In the genomic region with DNA sequence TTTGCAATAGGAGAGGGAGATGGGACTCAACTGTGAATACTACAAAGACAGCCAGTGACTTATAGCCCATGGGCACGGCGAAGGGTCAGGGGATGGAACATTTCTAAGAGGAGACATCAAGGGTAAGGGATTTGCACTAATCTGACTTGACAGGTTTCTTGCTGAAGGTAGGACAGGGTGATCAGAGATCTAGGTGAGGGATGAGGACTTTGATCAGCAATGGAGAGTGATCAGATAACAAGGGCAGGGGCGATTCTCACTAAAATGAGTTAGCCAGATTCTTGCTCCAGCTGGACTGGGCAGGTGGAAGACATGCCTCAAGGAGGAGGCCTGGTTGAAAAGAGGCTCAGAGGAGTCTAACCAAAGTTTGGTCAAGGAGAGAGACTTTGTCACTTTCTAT, we compare ENCODE assay signal across 19 cellular contexts.
A peak's percentile ranks its signal among the peaks of the same experiment; 100 is the strongest.
DNase-seq lines count a peak whose midpoint lies in the region; FAIRE-seq and TF ChIP-seq lines count a peak whose summit lies in the region.
"Had no signal": no experiment of that assay in that cellular context is flagged by ENCODE, and none has a peak within 500 bp of the region (broad histone marks: within the 10 kb centered on the region; RNA-seq: fewer than 3 reads in every experiment).

No MANE protein-coding gene starts in this region.

- H3K36me3 Mint-ChIP-seq in Caco-2 (ENCODE audit: insufficient read depth, unreplicated experiment) (no peaks in the 10 kb centered on the region), glutamatergic neuron (ENCODE audit: unreplicated experiment) (no peaks in the 10 kb centered on the region)
- H3K36me3 Mint-ChIP-seq: CD8-positive, alpha-beta T cell had no signal

- H3K27me3 ChIP-seq in Caco-2 (replicated peaks; ENCODE audit: control insufficient read depth, insufficient read depth, low read length) (no peaks in the 10 kb centered on the region), small intestine (ENCODE audit: control insufficient read depth in 2 of 2, insufficient read depth in 2 of 2, low read length in 2 of 2) (no peaks in the 10 kb centered on the region)
- H3K27me3 ChIP-seq: BLaER1 treated with 17β-estradiol and CSF1 and Interleukin-3, amounts not matched to agents 10 nM and 100 nM had no signal

- POLR2A ChIA-PET in Caco-2 (lab: Charles Lee): no interaction called here

- 48 to 69% (median 54%) methylated on average over 3 of the region's 3 CpGs for WGBS in small intestine, 3 donors

- H3K4me1 ChIP-seq in Caco-2 (peaks cover 41% of the 10 kb centered on the region), small intestine (ENCODE audit: control insufficient read depth in 2 of 2, insufficient read depth in 1 of 2, low read depth in 1 of 2, low read length in 1 of 2) (no peaks in the 10 kb centered on the region)
- H3K4me1 ChIP-seq: A549 had no signal

- H3K27me3 Mint-ChIP-seq in Caco-2 (ENCODE audit: insufficient read depth, unreplicated experiment) (no peaks in the 10 kb centered on the region), glutamatergic neuron (ENCODE audit: unreplicated experiment) (peaks cover 3% of the 10 kb centered on the region)
- H3K27me3 Mint-ChIP-seq: CD4-positive, alpha-beta T cell had no signal

- no peaks in the 10 kb centered on the region for H3K36me3 ChIP-seq in Caco-2 (ENCODE audit: control insufficient read depth, insufficient read depth, low read length)
- no peaks in the 10 kb centered on the region for H3K36me3 ChIP-seq in small intestine (ENCODE audit: control insufficient read depth in 2 of 2, insufficient read depth in 2 of 2, low read length in 2 of 2)
- H3K36me3 ChIP-seq: BLaER1 treated with 17β-estradiol and CSF1 and Interleukin-3, amounts not matched to agents 10 nM and 100 nM had no signal

- H3K27ac Mint-ChIP-seq in Caco-2 (ENCODE audit: unreplicated experiment) (no peak overlapping the region), glutamatergic neuron (ENCODE audit: unreplicated experiment) (no peak overlapping the region)
- H3K27ac Mint-ChIP-seq: B cell; CD4-positive, alpha-beta T cell; CD8-positive, alpha-beta T cell had no signal

- H3K4me3 ChIP-seq in Caco-2 (ENCODE audit: low read depth, low read length) (no peak overlapping the region), small intestine (ENCODE audit: low read depth in 1 of 2, low read length in 2 of 2) (no peak overlapping the region)
- H3K4me3 ChIP-seq: A549; BLaER1 treated with 17β-estradiol and CSF1 and Interleukin-3, amounts not matched to agents 10 nM and 100 nM had no signal

- no peak for FAIRE-seq in small intestine (lab: Jason Lieb, UNC)
- FAIRE-seq: A549, G401.6, GM12891, GM18507, GM19239 had no signal

- H3K9me3 Mint-ChIP-seq in Caco-2 (ENCODE audit: unreplicated experiment): peaks cover 8% of the 10 kb centered on the region
- peaks cover 4% of the 10 kb centered on the region for H3K9me3 Mint-ChIP-seq in glutamatergic neuron (ENCODE audit: unreplicated experiment)
- H3K9me3 Mint-ChIP-seq: CD4-positive, alpha-beta T cell; CD8-positive, alpha-beta T cell had no signal

- CTCF ChIA-PET in Caco-2 (lab: Charles Lee): no interaction called here

- H3K9me3 ChIP-seq in Caco-2 (0 out of 2 replicates have a peak, but pooled peaks cover 2% of the 10 kb centered on the region), small intestine (ENCODE audit: control insufficient read depth, low read depth) (no peaks in the 10 kb centered on the region)
- H3K9me3 ChIP-seq: A549; BLaER1 treated with 17β-estradiol and CSF1 and Interleukin-3, amounts not matched to agents 10 nM and 100 nM had no signal

- H3K27ac ChIP-seq in small intestine (ENCODE audit: low read depth in 1 of 2, low read length in 1 of 2): no peak overlapping the region
- H3K27ac ChIP-seq: 22Rv1; A549; BLaER1 treated with 17β-estradiol and CSF1 and Interleukin-3, amounts not matched to agents 10 nM and 100 nM; C4-2B had no signal

- DNase-seq in Caco-2: peak; percentile 72 to 79
- no peak for DNase-seq in glutamatergic neuron
- peak; percentile 30 for DNase-seq in small intestine
- DNase-seq in NCI-H1092 (lab: John Stamatoyannopoulos, UW): no peak
- DNase-seq in DMS 273 treated with DMSO at 0.1 percent for 48 hours (lab: John Stamatoyannopoulos, UW): no peak
- DNase-seq: AML-193; CD4-positive, alpha-beta T cell; CD8-positive, alpha-beta T cell; DMS79 treated with DMSO at 0.1 percent for 48 hours; GF-D8 had no signal

- TF ChIP-seq CTCF in Caco-2 (IDR thresholded peaks at IDR 0.05; ENCODE audit: insufficient read depth in 1 of 2, low read depth in 1 of 2, low read length in 1 of 2, severe bottlenecking in 1 of 2, unreplicated experiment in 1 of 2) (no peak), glutamatergic neuron (IDR thresholded peaks at IDR 0.05; ENCODE audit: partially characterized antibody, unreplicated experiment) (no peak)

- peaks cover 17% of the 10 kb centered on the region for H3K4me1 Mint-ChIP-seq in Caco-2 (ENCODE audit: low read depth, unreplicated experiment)
- H3K4me1 Mint-ChIP-seq in glutamatergic neuron (ENCODE audit: low read depth, unreplicated experiment): peaks cover 10% of the 10 kb centered on the region
- H3K4me1 Mint-ChIP-seq: B cell had no signal

- H3K4me3 Mint-ChIP-seq in Caco-2 (ENCODE audit: unreplicated experiment) (peak overlapping the region; percentile 11), glutamatergic neuron (ENCODE audit: unreplicated experiment) (peak overlapping the region; percentile 16)
- H3K4me3 Mint-ChIP-seq: B cell; CD4-positive, alpha-beta T cell; CD8-positive, alpha-beta T cell had no signal

- intact Hi-C loops in Caco-2 (cut with micrococcal nuclease; ENCODE audit: unreplicated experiment): no loop called here

- BruUV-seq in Caco-2 (replicated peaks; lab: Mats Ljungman, UMichigan): no TSS peak

Comparison
In these comparisons a context has a peak if more than half of its experiments do, and no peak if none do; other contexts are left out.
1. DNase-seq: peak in Caco-2 (2 of 2) and small intestine (single experiment); none in glutamatergic neuron (single experiment), NCI-H1092 (single experiment) and DMS 273 treated with DMSO at 0.1 percent for 48 hours (single experiment).